Comparison of ENCODE assay signal across 1 cellular context in genomic region chr4:73435984-73436383, GRCh38.
TF ChIP-seq lines count a peak whose summit lies in the region.

Gene AFP (plus strand): TSS chr4:73436221. CDS start chr4:73436263, 42 bp downstream.

TF ChIP-seq in HepG2, 621 proteins besides CTCF, POLR2A, EP300 and RAD21 (continued from another document and continues in another):
- peak; percentile 45; the same call in 1 of the 2 replicates for TF ChIP-seq NCOR1 (IDR thresholded peaks at IDR 0.05; ENCODE audit: borderline replicate concordance, low read length)
- no peak for TF ChIP-seq ZBTB14 (CRISPR knock-in tag; IDR thresholded peaks at IDR 0.05)
- no peak for TF ChIP-seq FOXP1 (IDR thresholded peaks at IDR 0.05)
- peak; percentile 56; the same call in 1 of the 2 replicates for TF ChIP-seq FOXP1 (CRISPR knock-in tag; IDR thresholded peaks at IDR 0.05)
- TF ChIP-seq ZNF557 (CRISPR knock-in tag; IDR thresholded peaks at IDR 0.05): no peak
- TF ChIP-seq ZNF224 (CRISPR knock-in tag; IDR thresholded peaks at IDR 0.05): no peak
- TF ChIP-seq, protein P1, sequence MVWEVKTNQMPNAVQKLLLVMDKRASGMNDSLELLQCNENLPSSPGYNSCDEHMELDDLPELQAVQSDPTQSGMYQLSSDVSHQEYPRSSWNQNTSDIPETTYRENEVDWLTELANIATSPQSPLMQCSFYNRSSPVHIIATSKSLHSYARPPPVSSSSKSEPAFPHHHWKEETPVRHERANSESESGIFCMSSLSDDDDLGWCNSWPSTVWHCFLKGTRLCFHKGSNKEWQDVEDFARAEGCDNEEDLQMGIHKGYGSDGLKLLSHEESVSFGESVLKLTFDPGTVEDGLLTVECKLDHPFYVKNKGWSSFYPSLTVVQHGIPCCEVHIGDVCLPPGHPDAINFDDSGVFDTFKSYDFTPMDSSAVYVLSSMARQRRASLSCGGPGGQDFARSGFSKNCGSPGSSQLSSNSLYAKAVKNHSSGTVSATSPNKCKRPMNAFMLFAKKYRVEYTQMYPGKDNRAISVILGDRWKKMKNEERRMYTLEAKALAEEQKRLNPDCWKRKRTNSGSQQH (CRISPR knock-in tag; IDR thresholded peaks at IDR 0.05; ENCODE audit: low read depth): no peak
- TF ChIP-seq GABPB1 (CRISPR knock-in tag; IDR thresholded peaks at IDR 0.05): no peak
- no peak for TF ChIP-seq ZNF747 (CRISPR knock-in tag; IDR thresholded peaks at IDR 0.05; ENCODE audit: borderline replicate concordance)
- TF ChIP-seq, protein P2, sequence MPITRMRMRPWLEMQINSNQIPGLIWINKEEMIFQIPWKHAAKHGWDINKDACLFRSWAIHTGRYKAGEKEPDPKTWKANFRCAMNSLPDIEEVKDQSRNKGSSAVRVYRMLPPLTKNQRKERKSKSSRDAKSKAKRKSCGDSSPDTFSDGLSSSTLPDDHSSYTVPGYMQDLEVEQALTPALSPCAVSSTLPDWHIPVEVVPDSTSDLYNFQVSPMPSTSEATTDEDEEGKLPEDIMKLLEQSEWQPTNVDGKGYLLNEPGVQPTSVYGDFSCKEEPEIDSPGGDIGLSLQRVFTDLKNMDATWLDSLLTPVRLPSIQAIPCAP (CRISPR knock-in tag; IDR thresholded peaks at IDR 0.05; ENCODE audit: low read depth): no peak
- TF ChIP-seq PTBP1 (IDR thresholded peaks at IDR 0.05; ENCODE audit: low read depth, low read length, poor library complexity, severe bottlenecking): no peak
- TF ChIP-seq MED8 (CRISPR knock-in tag; IDR thresholded peaks at IDR 0.05; ENCODE audit: insufficient replicate concordance): peak; percentile 32
- no peak for TF ChIP-seq ZNF839 (CRISPR knock-in tag; IDR thresholded peaks at IDR 0.05; ENCODE audit: borderline replicate concordance)
- no peak for TF ChIP-seq RBM39 (IDR thresholded peaks at IDR 0.05; ENCODE audit: low read depth, low read length, poor library complexity, severe bottlenecking)
- TF ChIP-seq ZSCAN29 (CRISPR knock-in tag; conservative IDR thresholded peaks at IDR 0.05): no peak
- no peak for TF ChIP-seq JUND (CRISPR knock-in tag; IDR thresholded peaks at IDR 0.05)
- TF ChIP-seq ZNF780A (CRISPR knock-in tag; IDR thresholded peaks at IDR 0.05): no peak
- TF ChIP-seq MAFF (IDR thresholded peaks at IDR 0.05; ENCODE audit: low read depth, low read length): no peak
- no peak for TF ChIP-seq GMEB1 (CRISPR knock-in tag; IDR thresholded peaks at IDR 0.05; ENCODE audit: borderline replicate concordance)
- TF ChIP-seq, protein P3, sequence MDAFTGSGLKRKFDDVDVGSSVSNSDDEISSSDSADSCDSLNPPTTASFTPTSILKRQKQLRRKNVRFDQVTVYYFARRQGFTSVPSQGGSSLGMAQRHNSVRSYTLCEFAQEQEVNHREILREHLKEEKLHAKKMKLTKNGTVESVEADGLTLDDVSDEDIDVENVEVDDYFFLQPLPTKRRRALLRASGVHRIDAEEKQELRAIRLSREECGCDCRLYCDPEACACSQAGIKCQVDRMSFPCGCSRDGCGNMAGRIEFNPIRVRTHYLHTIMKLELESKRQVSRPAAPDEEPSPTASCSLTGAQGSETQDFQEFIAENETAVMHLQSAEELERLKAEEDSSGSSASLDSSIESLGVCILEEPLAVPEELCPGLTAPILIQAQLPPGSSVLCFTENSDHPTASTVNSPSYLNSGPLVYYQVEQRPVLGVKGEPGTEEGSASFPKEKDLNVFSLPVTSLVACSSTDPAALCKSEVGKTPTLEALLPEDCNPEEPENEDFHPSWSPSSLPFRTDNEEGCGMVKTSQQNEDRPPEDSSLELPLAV (CRISPR knock-in tag; conservative IDR thresholded peaks at IDR 0.05; ENCODE audit: low read depth): no peak
- no peak for TF ChIP-seq TBX3 (IDR thresholded peaks at IDR 0.05; ENCODE audit: borderline replicate concordance)
- TF ChIP-seq MAZ (IDR thresholded peaks at IDR 0.05; ENCODE audit: borderline replicate concordance, low read depth, low read length): no peak
- no peak for TF ChIP-seq MAZ (CRISPR knock-in tag; IDR thresholded peaks at IDR 0.05; ENCODE audit: low read depth)
- TF ChIP-seq ZFP62 (CRISPR knock-in tag; IDR thresholded peaks at IDR 0.05): no peak
- no peak for TF ChIP-seq ZFP36L1 (CRISPR knock-in tag; IDR thresholded peaks at IDR 0.05)
- TF ChIP-seq, protein P4, sequence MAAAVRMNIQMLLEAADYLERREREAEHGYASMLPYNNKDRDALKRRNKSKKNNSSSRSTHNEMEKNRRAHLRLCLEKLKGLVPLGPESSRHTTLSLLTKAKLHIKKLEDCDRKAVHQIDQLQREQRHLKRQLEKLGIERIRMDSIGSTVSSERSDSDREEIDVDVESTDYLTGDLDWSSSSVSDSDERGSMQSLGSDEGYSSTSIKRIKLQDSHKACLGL (CRISPR knock-in tag; IDR thresholded peaks at IDR 0.05): no peak
- TF ChIP-seq DNMT1 (CRISPR knock-in tag; IDR thresholded peaks at IDR 0.05): no peak
- TF ChIP-seq CBX5 (CRISPR knock-in tag; IDR thresholded peaks at IDR 0.05; ENCODE audit: borderline replicate concordance): no peak
- TF ChIP-seq ZNF354B (CRISPR knock-in tag; IDR thresholded peaks at IDR 0.05): no peak
- TF ChIP-seq, protein P5, sequence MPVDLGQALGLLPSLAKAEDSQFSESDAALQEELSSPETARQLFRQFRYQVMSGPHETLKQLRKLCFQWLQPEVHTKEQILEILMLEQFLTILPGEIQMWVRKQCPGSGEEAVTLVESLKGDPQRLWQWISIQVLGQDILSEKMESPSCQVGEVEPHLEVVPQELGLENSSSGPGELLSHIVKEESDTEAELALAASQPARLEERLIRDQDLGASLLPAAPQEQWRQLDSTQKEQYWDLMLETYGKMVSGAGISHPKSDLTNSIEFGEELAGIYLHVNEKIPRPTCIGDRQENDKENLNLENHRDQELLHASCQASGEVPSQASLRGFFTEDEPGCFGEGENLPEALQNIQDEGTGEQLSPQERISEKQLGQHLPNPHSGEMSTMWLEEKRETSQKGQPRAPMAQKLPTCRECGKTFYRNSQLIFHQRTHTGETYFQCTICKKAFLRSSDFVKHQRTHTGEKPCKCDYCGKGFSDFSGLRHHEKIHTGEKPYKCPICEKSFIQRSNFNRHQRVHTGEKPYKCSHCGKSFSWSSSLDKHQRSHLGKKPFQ (CRISPR knock-in tag; IDR thresholded peaks at IDR 0.05; ENCODE audit: insufficient replicate concordance): no peak
- TF ChIP-seq POLR2AphosphoS5 (IDR thresholded peaks at IDR 0.05; ENCODE audit: low read depth, low read length): peak; percentile 99
- no peak for TF ChIP-seq ETS1 (CRISPR knock-in tag; IDR thresholded peaks at IDR 0.05)
- TF ChIP-seq, protein P6, sequence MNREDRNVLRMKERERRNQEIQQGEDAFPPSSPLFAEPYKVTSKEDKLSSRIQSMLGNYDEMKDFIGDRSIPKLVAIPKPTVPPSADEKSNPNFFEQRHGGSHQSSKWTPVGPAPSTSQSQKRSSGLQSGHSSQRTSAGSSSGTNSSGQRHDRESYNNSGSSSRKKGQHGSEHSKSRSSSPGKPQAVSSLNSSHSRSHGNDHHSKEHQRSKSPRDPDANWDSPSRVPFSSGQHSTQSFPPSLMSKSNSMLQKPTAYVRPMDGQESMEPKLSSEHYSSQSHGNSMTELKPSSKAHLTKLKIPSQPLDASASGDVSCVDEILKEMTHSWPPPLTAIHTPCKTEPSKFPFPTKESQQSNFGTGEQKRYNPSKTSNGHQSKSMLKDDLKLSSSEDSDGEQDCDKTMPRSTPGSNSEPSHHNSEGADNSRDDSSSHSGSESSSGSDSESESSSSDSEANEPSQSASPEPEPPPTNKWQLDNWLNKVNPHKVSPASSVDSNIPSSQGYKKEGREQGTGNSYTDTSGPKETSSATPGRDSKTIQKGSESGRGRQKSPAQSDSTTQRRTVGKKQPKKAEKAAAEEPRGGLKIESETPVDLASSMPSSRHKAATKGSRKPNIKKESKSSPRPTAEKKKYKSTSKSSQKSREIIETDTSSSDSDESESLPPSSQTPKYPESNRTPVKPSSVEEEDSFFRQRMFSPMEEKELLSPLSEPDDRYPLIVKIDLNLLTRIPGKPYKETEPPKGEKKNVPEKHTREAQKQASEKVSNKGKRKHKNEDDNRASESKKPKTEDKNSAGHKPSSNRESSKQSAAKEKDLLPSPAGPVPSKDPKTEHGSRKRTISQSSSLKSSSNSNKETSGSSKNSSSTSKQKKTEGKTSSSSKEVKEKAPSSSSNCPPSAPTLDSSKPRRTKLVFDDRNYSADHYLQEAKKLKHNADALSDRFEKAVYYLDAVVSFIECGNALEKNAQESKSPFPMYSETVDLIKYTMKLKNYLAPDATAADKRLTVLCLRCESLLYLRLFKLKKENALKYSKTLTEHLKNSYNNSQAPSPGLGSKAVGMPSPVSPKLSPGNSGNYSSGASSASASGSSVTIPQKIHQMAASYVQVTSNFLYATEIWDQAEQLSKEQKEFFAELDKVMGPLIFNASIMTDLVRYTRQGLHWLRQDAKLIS (CRISPR knock-in tag; IDR thresholded peaks at IDR 0.05): peak; percentile 95
- TF ChIP-seq, protein P7, sequence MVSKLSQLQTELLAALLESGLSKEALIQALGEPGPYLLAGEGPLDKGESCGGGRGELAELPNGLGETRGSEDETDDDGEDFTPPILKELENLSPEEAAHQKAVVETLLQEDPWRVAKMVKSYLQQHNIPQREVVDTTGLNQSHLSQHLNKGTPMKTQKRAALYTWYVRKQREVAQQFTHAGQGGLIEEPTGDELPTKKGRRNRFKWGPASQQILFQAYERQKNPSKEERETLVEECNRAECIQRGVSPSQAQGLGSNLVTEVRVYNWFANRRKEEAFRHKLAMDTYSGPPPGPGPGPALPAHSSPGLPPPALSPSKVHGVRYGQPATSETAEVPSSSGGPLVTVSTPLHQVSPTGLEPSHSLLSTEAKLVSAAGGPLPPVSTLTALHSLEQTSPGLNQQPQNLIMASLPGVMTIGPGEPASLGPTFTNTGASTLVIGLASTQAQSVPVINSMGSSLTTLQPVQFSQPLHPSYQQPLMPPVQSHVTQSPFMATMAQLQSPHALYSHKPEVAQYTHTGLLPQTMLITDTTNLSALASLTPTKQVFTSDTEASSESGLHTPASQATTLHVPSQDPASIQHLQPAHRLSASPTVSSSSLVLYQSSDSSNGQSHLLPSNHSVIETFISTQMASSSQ (IDR thresholded peaks at IDR 0.05; ENCODE audit: low read depth): peak; percentile 94
- TF ChIP-seq, protein P7 (CRISPR knock-in tag; IDR thresholded peaks at IDR 0.05; ENCODE audit: borderline replicate concordance): peak; percentile 79; the same call in 1 of the 2 replicates
- no peak for TF ChIP-seq USF2 (IDR thresholded peaks at IDR 0.05; ENCODE audit: low read depth, low read length)
- no peak for TF ChIP-seq USF2 (CRISPR knock-in tag; IDR thresholded peaks at IDR 0.05; ENCODE audit: borderline replicate concordance)
